24 cellular contexts compared by ENCODE assay signal in the genomic region with DNA sequence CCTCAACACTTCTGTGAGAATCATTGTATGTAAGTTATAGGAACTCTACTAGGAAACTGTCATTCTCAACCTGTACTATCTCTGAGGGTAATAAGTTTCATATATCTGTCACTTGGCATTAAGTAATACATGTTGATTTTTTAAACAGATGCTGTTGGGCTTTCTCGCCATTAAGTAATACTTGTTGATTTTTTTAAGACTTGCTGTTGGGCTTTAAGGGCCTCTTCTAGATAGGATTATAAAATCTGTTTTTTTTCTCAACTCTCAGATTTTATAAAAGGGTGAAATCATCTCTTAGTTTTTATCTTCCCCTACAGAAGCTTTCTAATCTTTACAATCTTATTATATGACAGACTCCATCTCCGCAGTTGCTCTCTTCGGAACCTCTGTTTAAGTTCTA. TPM values are rescaled to one million over a fixed set of nuclear protein-coding genes. Genes with fewer than 3 reads are reported as not detected.
DNase-seq lines count a peak whose midpoint lies in the region; ATAC-seq, FAIRE-seq and TF ChIP-seq lines count a peak whose summit lies in the region.
"Had no signal": no experiment of that assay in that cellular context is flagged by ENCODE, and none has a peak within 500 bp of the region (broad histone marks: within the 10 kb centered on the region; RNA-seq: fewer than 3 reads in every experiment).

No MANE protein-coding gene starts in this region.

- no peaks in the 10 kb centered on the region for H3K27me3 Mint-ChIP-seq in CD8-positive, alpha-beta T cell (ENCODE audit: low read depth)
- H3K27me3 Mint-ChIP-seq in osteocyte (ENCODE audit: unreplicated experiment), result no peaks in the 10 kb centered on the region
- H3K27me3 Mint-ChIP-seq: CD4-positive, CD25-positive, alpha-beta regulatory T cell had no signal

- no peaks in the 10 kb centered on the region for H3K9me3 ChIP-seq in CD8-positive, alpha-beta T cell (ENCODE audit: low read length)
- peaks cover 4% of the 10 kb centered on the region; the same call in 2 of the 3 replicates for H3K9me3 ChIP-seq in GM12878 (replicated peaks; ENCODE audit: control insufficient read depth, insufficient read depth, low read length)
- H3K9me3 ChIP-seq in sigmoid colon, result no peaks in the 10 kb centered on the region
- H3K9me3 ChIP-seq: SJCRH30 had no signal

- intact Hi-C loops in CD8-positive, alpha-beta T cell (cut with DNase I, micrococcal nuclease), result no loop called here
- intact Hi-C loops in GM12878 (cut with micrococcal nuclease; ENCODE audit: unreplicated experiment), result no loop called here
- intact Hi-C loops in head of caudate nucleus (cut with DNase I), result no loop called here
- intact Hi-C loops in sigmoid colon (cut with DNase I), result no loop called here

- no TSS peak for BruUV-seq in GM12878 (replicated peaks; lab: Mats Ljungman, UMichigan)

- no peak for ATAC-seq in CD8-positive, alpha-beta T cell
- ATAC-seq in GM12878, result no peak
- ATAC-seq in HG03135 (IDR thresholded peaks at IDR 0.05; ENCODE audit: unreplicated experiment), result no peak
- ATAC-seq: Right ventricle myocardium inferior had no signal

- H3K4me1 Mint-ChIP-seq in CD8-positive, alpha-beta T cell (ENCODE audit: low read depth), result peaks cover 42% of the 10 kb centered on the region
- H3K4me1 Mint-ChIP-seq in osteocyte (ENCODE audit: unreplicated experiment), result peaks cover 48% of the 10 kb centered on the region

- H3K4me3 Mint-ChIP-seq in CD8-positive, alpha-beta T cell, result no peak overlapping the region
- no peak overlapping the region for H3K4me3 Mint-ChIP-seq in osteocyte (ENCODE audit: unreplicated experiment)

- WGBS in GM12878 (ENCODE audit: insufficient coverage, insufficient replicate concordance, low lambda C conversion rate, missing lambda C conversion rate), result 98% methylated on average over 3 of the region's 3 CpGs
- 92 to 93% methylated on average over 3 of the region's 3 CpGs for WGBS in sigmoid colon, 2 donors

- peaks cover 18% of the 10 kb centered on the region for H3K36me3 ChIP-seq in CD8-positive, alpha-beta T cell (ENCODE audit: insufficient read depth, low read length)
- H3K36me3 ChIP-seq in GM12878 (ENCODE audit: control insufficient read depth in 2 of 2, insufficient read depth in 2 of 2, low read length in 1 of 2) (peaks cover 0 to 13% of the 10 kb centered on the region in 2 experiments; a peak in 1 of 4 replicates), brain microvascular endothelial cell (replicated peaks) (peaks cover 45% of the 10 kb centered on the region), sigmoid colon (peaks cover 3 to 61% (median 18%) of the 10 kb centered on the region in 4 donors)

- SMC1A ChIA-PET in GM12878 (lab: Charles Lee; ENCODE audit: uncharacterized antibody, unreplicated experiment), result no interaction called here

- CTCF ChIA-PET in CD8-positive, alpha-beta T cell (lab: Charles Lee), result no interaction called here
- CTCF ChIA-PET in HEK293T (lab: Yijun Ruan, JAX) (no interaction called here), GM12878 (lab: Yijun Ruan, JAX) (no interaction called here)

- no peak overlapping the region for H2AFZ ChIP-seq in GM12878 (ENCODE audit: control insufficient read depth, low read depth, low read length)
- H2AFZ ChIP-seq: PC-9 had no signal

- no peak for FAIRE-seq in GM12878 (lab: Jason Lieb, UNC)
- FAIRE-seq: GM12891, HTR-8/SVneo had no signal

- no peak overlapping the region for H3K27ac ChIP-seq in CD8-positive, alpha-beta T cell (ENCODE audit: low read depth, low read length)
- no peak overlapping the region for H3K27ac ChIP-seq in GM12878 (ENCODE audit: control insufficient read depth, insufficient read depth)
- no peak overlapping the region for H3K27ac ChIP-seq in brain microvascular endothelial cell
- H3K27ac ChIP-seq in sigmoid colon, result no peak overlapping the region
- H3K27ac ChIP-seq: BLaER1, PC-9, SJCRH30 had no signal

- H3K36me3 Mint-ChIP-seq in CD8-positive, alpha-beta T cell, result peaks cover 57% of the 10 kb centered on the region
- H3K36me3 Mint-ChIP-seq in osteocyte (ENCODE audit: unreplicated experiment), result peaks cover 41% of the 10 kb centered on the region

- TF ChIP-seq POLR2A in GM12878 (IDR thresholded peaks at IDR 0.05; ENCODE audit: low read depth, low read length) (no peak), sigmoid colon (IDR thresholded peaks at IDR 0.05) (no peak)

- POLR2A ChIA-PET in CD8-positive, alpha-beta T cell (lab: Charles Lee), result no interaction called here
- POLR2A ChIA-PET in HEK293T (lab: Yijun Ruan, JAX), result no interaction called here
- POLR2A ChIA-PET in GM12878 (lab: Charles Lee), result no interaction called here

- no peaks in the 10 kb centered on the region for H4K20me1 ChIP-seq in GM12878 (ENCODE audit: control insufficient read depth, insufficient read depth)

- TF ChIP-seq RAD21 in GM12878 (IDR thresholded peaks at IDR 0.05; ENCODE audit: insufficient read depth, low read depth, low read length), result no peak

- no peak for TF ChIP-seq EP300 in GM12878 (IDR thresholded peaks at IDR 0.05; ENCODE audit: borderline replicate concordance in 1 of 2, control insufficient read depth in 1 of 2, low read depth in 2 of 2, low read length in 2 of 2)
- no peak for TF ChIP-seq EP300 in sigmoid colon (IDR thresholded peaks at IDR 0.05)

- H3K27ac Mint-ChIP-seq in CD8-positive, alpha-beta T cell, result peak overlapping the region; percentile 12
- peak overlapping the region; percentile 43 for H3K27ac Mint-ChIP-seq in osteocyte (ENCODE audit: unreplicated experiment)
- H3K27ac Mint-ChIP-seq: CD4-positive, CD25-positive, alpha-beta regulatory T cell had no signal

- H3K4me3 ChIP-seq in CD8-positive, alpha-beta T cell (ENCODE audit: low read depth, low read length), result no peak overlapping the region
- H3K4me3 ChIP-seq in GM12878, result no peak overlapping the region
- no peak overlapping the region for H3K4me3 ChIP-seq in brain microvascular endothelial cell (ENCODE audit: low read depth, low read length)
- H3K4me3 ChIP-seq in sigmoid colon, result no peak overlapping the region
- H3K4me3 ChIP-seq: BLaER1, PC-9, SJCRH30 had no signal

- RAD21 ChIA-PET in GM12878 (lab: Charles Lee; ENCODE audit: unreplicated experiment), result no interaction called here

- TF ChIP-seq CTCF in CD8-positive, alpha-beta T cell (IDR thresholded peaks at IDR 0.05), result no peak
- no peak for TF ChIP-seq CTCF in GM12878 (IDR thresholded peaks at IDR 0.05 in 2 of 3, conservative IDR thresholded peaks at IDR 0.05 in 1 of 3; ENCODE audit: control insufficient read depth in 2 of 3, extremely low read depth in 1 of 3, insufficient read depth in 1 of 3, low read depth in 3 of 3, low read length in 3 of 3)
- TF ChIP-seq CTCF in osteocyte (IDR thresholded peaks at IDR 0.05), result no peak
- TF ChIP-seq CTCF in brain microvascular endothelial cell (IDR thresholded peaks at IDR 0.05; ENCODE audit: low read depth, low read length, missing control alignments), result no peak
- no peak for TF ChIP-seq CTCF in sigmoid colon (IDR thresholded peaks at IDR 0.05)

- no peak overlapping the region for H3K9ac ChIP-seq in GM12878 (ENCODE audit: control insufficient read depth, insufficient read depth, low read length)
- H3K9ac ChIP-seq: BLaER1 had no signal

- peak overlapping the region; percentile 25; the same call in 1 of the 2 replicates for H3K4me2 ChIP-seq in GM12878 (ENCODE audit: control insufficient read depth, insufficient read depth)
- H3K4me2 ChIP-seq: BLaER1, PC-9 had no signal

- in situ Hi-C loops in GM12878 (cut with MboI) (no loop called here), brain microvascular endothelial cell (cut with HindIII; ENCODE audit: low pct_ligation_motif_present, low sequenced_read_pairs) (no loop called here)

- H3K27me3 ChIP-seq in CD8-positive, alpha-beta T cell (ENCODE audit: insufficient read depth, low read length), result no peaks in the 10 kb centered on the region
- H3K27me3 ChIP-seq in GM12878 (replicated peaks in 1 of 2; ENCODE audit: control insufficient read depth in 2 of 2, insufficient read depth in 2 of 2, low read length in 1 of 2) (no peaks in the 10 kb centered on the region), brain microvascular endothelial cell (replicated peaks) (no peaks in the 10 kb centered on the region), sigmoid colon (no peaks in the 10 kb centered on the region)
- H3K27me3 ChIP-seq: BLaER1, SJCRH30 had no signal

- H3K4me1 ChIP-seq in CD8-positive, alpha-beta T cell (ENCODE audit: insufficient read depth, low read length), result peaks cover 25% of the 10 kb centered on the region
- H3K4me1 ChIP-seq in GM12878 (ENCODE audit: control insufficient read depth, insufficient read depth, low read length), result no peaks in the 10 kb centered on the region; the same call in 1 of the 2 replicates
- peaks cover 0 to 43% (median 40%) of the 10 kb centered on the region in 4 donors for H3K4me1 ChIP-seq in sigmoid colon
- H3K4me1 ChIP-seq: SJCRH30 had no signal

- H3K79me2 ChIP-seq in GM12878 (ENCODE audit: control insufficient read depth, insufficient read depth, low read length), result peaks cover 60% of the 10 kb centered on the region

- DNase-seq in CD8-positive, alpha-beta T cell, result no peak
- DNase-seq in HEK293T (ENCODE audit: extremely low spot score) (no peak), GM12878 (ENCODE audit: low read depth, low spot score) (no peak), osteocyte (ENCODE audit: extremely low spot score, unreplicated experiment) (no peak), head of caudate nucleus (no peak), brain microvascular endothelial cell (no peak), sigmoid colon (no peak)
- DNase-seq: CD4-positive, CD25-positive, alpha-beta regulatory T cell; COR-L47; EL; GDM1; KBM-7; MM.1S; NCI-H2029; NCI-H446 treated with DMSO at 0.1 percent for 48 hours; NCI-H526; NCI-H82; PC-9; SJCRH30 had no signal

- no peaks in the 10 kb centered on the region for H3K9me3 Mint-ChIP-seq in CD8-positive, alpha-beta T cell
- H3K9me3 Mint-ChIP-seq in osteocyte (ENCODE audit: unreplicated experiment), result no peaks in the 10 kb centered on the region
- H3K9me3 Mint-ChIP-seq: CD4-positive, CD25-positive, alpha-beta regulatory T cell had no signal

RNA-seq across cellular contexts. Expression of a gene that starts 5.6 kb away (rescaled TPM):
- 10 to 100 TPM; 26.1 to 26.9 TPM for total RNA-seq in CD8-positive, alpha-beta T cell
- total RNA-seq in GM12878 (2013; cell fraction: nucleolus; rRNA removed), result 285 and 299 TPM in 2 replicates
- total RNA-seq in GM12878 (2014; rRNA removed) (41.3 and 43.9 TPM in 2 replicates), GM12878 (2014; rRNA removed; fragmentation: Illumina TruSeq; extraction: Trizol) (46.2 and 50.3 TPM in 2 replicates), GM12878 (2021) (29.4 and 31.1 TPM in 2 replicates), osteocyte (69.1 and 73.2 TPM in 2 replicates), sigmoid colon (10 to 100 TPM; 43.3 to 64.3 (median 59.7) TPM)
- 7.5 TPM for polyA plus RNA-seq in GM12878 (2011; ENCODE audit: low read depth)
- polyA plus RNA-seq in GM12878 (2011; rRNA removed) (50.6 and 88.5 TPM in 2 replicates), GM12878 (2014; fragmentation: Illumina TruSeq; extraction: Trizol) (33.5 and 41.1 TPM in 2 replicates), GM12878 (2014; fragmentation: Nextera tagmentation; extraction: Ambion mirVana) (10 to 100 TPM; 16.0 to 18.4 TPM), GM12878 (2014; rRNA removed) (15.6 and 30.7 TPM in 2 replicates), GM12878 (2016; fragmentation: Nextera tagmentation; extraction: Ambion mirVana) (10 to 100 TPM; 34.4 to 40.5 TPM), sigmoid colon (10 to 100 TPM in 2 of 3 donors, 1 to 10 TPM in 1; 9.6 to 15.3 (median 10.2) TPM)
- polyA plus RNA-seq in GM12878 (2011; cell fraction: cytosol; rRNA removed), result 11.0 and 12.5 TPM in 2 replicates
- polyA plus RNA-seq in GM12878 (2011; cell fraction: nucleus; rRNA removed), result 38.3 and 41.5 TPM in 2 replicates
- polyA plus RNA-seq in GM12878 (2012), result 13.4 and 18.8 TPM in 2 replicates
- 46.2 and 65.4 TPM in 2 replicates for polyA minus RNA-seq in GM12878 (2011; rRNA and poly(A)+ RNA removed)
- 24.9 and 26.6 TPM in 2 replicates for polyA minus RNA-seq in GM12878 (2011; cell fraction: cytosol; rRNA and poly(A)+ RNA removed)
- 74.0 and 95.5 TPM in 2 replicates for polyA minus RNA-seq in GM12878 (2011; cell fraction: nucleus; rRNA and poly(A)+ RNA removed)

RNA-seq across cellular contexts. Expression of a gene that starts 28.8 kb away (rescaled TPM):
- not detected for total RNA-seq in CD8-positive, alpha-beta T cell
- total RNA-seq in GM12878 (2013; cell fraction: nucleolus; rRNA removed), result 0.06 and 0.20 TPM in 2 replicates
- total RNA-seq in GM12878 (2014; rRNA removed), result 6.6 and 6.7 TPM in 2 replicates
- 6.5 and 6.9 TPM in 2 replicates for total RNA-seq in GM12878 (2014; rRNA removed; fragmentation: Illumina TruSeq; extraction: Trizol)
- 12.0 and 13.2 TPM in 2 replicates for total RNA-seq in GM12878 (2021)
- polyA plus RNA-seq in GM12878 (2011; ENCODE audit: low read depth), result 6.5 TPM
- 0.15 and 0.45 TPM in 2 replicates for polyA plus RNA-seq in GM12878 (2011; rRNA removed)
- polyA plus RNA-seq in GM12878 (2011; cell fraction: cytosol; rRNA removed), result 0.05 and 0.06 TPM in 2 replicates
- 0.27 and 0.31 TPM in 2 replicates for polyA plus RNA-seq in GM12878 (2011; cell fraction: nucleus; rRNA removed)
- polyA plus RNA-seq in GM12878 (2012), result 6.2 and 8.3 TPM in 2 replicates
- polyA plus RNA-seq in GM12878 (2014; fragmentation: Illumina TruSeq; extraction: Trizol), result 13.7 and 18.9 TPM in 2 replicates
- 1 to 10 TPM; 1.8 to 2.1 TPM for polyA plus RNA-seq in GM12878 (2014; fragmentation: Nextera tagmentation; extraction: Ambion mirVana)
- 7.8 and 10.7 TPM in 2 replicates for polyA plus RNA-seq in GM12878 (2014; rRNA removed)
- polyA plus RNA-seq in GM12878 (2016; fragmentation: Nextera tagmentation; extraction: Ambion mirVana), result 10 to 100 TPM; 10.4 to 10.6 TPM
- polyA minus RNA-seq in GM12878 (2011; rRNA and poly(A)+ RNA removed), result 0.10 and 0.80 TPM in 2 replicates
- not detected in 2 replicates for polyA minus RNA-seq in GM12878 (2011; cell fraction: cytosol; rRNA and poly(A)+ RNA removed)
- 0.10 and 0.12 TPM in 2 replicates for polyA minus RNA-seq in GM12878 (2011; cell fraction: nucleus; rRNA and poly(A)+ RNA removed)
- total RNA-seq in osteocyte, result 85.5 and 90.5 TPM in 2 replicates
- 10 to 100 TPM in 1 of 4 donors, 1 to 10 TPM in 3; 3.1 to 13.0 (median 6.6) TPM for total RNA-seq in sigmoid colon
- 1 to 10 TPM in 1 of 3 donors, under 1 TPM in 2; 0.23 to 1.3 (median 0.60) TPM for polyA plus RNA-seq in sigmoid colon
- total RNA-seq: CD4-positive, CD25-positive, alpha-beta regulatory T cell had no signal
- polyA plus RNA-seq: CD4-positive, CD25-positive, alpha-beta regulatory T cell had no signal
